Comparison of ENCODE assay signal across 20 cellular contexts in the genomic region with DNA sequence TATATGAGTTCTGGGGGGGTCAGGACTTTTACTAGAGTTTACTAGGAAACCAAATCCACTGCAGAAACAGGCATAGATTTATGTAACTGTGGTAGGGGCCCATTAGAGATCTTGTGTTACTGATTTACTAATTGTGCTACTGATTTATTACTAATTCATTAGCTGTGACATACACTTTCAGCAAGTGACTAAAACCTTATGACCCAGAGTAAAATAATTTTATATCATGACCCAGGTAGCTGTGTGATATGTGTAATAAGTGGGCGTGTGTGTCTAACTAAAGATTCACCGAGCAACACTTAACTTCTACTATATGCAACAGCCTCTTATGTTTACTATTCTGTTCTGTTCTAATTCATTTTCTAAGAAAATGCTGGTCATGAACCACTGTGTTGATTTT.
DNase-seq lines count a peak whose midpoint lies in the region; ATAC-seq and TF ChIP-seq lines count a peak whose summit lies in the region.
"Had no signal": no experiment of that assay in that cellular context is flagged by ENCODE, and none has a peak within 500 bp of the region (broad histone marks: within the 10 kb centered on the region; RNA-seq: fewer than 3 reads in every experiment).

No MANE protein-coding gene starts in this region.

- H3K36me3 ChIP-seq in mucosa of rectum (ENCODE audit: control insufficient read depth in 2 of 2, insufficient read depth in 2 of 2, low read length in 2 of 2) (no peaks in the 10 kb centered on the region), smooth muscle cell (ENCODE audit: low read depth) (no peaks in the 10 kb centered on the region)
- H3K36me3 ChIP-seq: BE2C had no signal

- TF ChIP-seq CTCF in WTC11 (IDR thresholded peaks at IDR 0.05) (no peak), smooth muscle cell (IDR thresholded peaks at IDR 0.05; ENCODE audit: borderline replicate concordance, insufficient read depth, poor library complexity, severe bottlenecking) (no peak)

- H3K27me3 Mint-ChIP-seq in activated CD4-positive, alpha-beta memory T cell treated with anti-CD3 and anti-CD28 coated beads for 36 hours: no peaks in the 10 kb centered on the region
- H3K27me3 Mint-ChIP-seq in activated CD4-positive, alpha-beta memory T cell treated with anti-CD3 and anti-CD28 coated beads, Interleukin-2, amount 10 ng/mL, durations not matched to agents 7 days and 5 days: no peaks in the 10 kb centered on the region
- no peaks in the 10 kb centered on the region for H3K27me3 Mint-ChIP-seq in WTC11 (ENCODE audit: low read depth)
- H3K27me3 Mint-ChIP-seq: CD4-positive, alpha-beta memory T cell had no signal

- intact Hi-C loops in activated CD4-positive, alpha-beta memory T cell treated with anti-CD3 and anti-CD28 coated beads for 36 hours (cut with micrococcal nuclease): no loop called here

- H3K79me2 ChIP-seq in smooth muscle cell (ENCODE audit: low read depth): no peaks in the 10 kb centered on the region

- H3K9me3 ChIP-seq in mucosa of rectum (ENCODE audit: control insufficient read depth in 2 of 2, low read length in 2 of 2) (no peaks in the 10 kb centered on the region), smooth muscle cell (replicated peaks; ENCODE audit: low read depth) (no peaks in the 10 kb centered on the region)
- H3K9me3 ChIP-seq: BE2C had no signal

- no peak for ATAC-seq in WTC11
- peak; percentile 35 for ATAC-seq in stimulated activated effector memory CD8-positive, alpha-beta T cell treated with anti-CD3 and anti-CD28 coated beads, Interleukin-12 subunit alpha, Interleukin-12 subunit beta, amount 100 ng/mL, for 72 hours
- no peak for ATAC-seq in GM18867 (IDR thresholded peaks at IDR 0.05; ENCODE audit: unreplicated experiment)

- H3K27ac ChIP-seq in mucosa of rectum (ENCODE audit: low read depth in 2 of 2, low read length in 2 of 2) (peak overlapping the region; percentile 94 to 96), smooth muscle cell (ENCODE audit: low read depth) (no peak overlapping the region)

- peak overlapping the region; percentile 36 for H3K27ac Mint-ChIP-seq in activated CD4-positive, alpha-beta memory T cell treated with anti-CD3 and anti-CD28 coated beads for 36 hours
- no peak overlapping the region for H3K27ac Mint-ChIP-seq in activated CD4-positive, alpha-beta memory T cell treated with anti-CD3 and anti-CD28 coated beads, Interleukin-2, amount 10 ng/mL, durations not matched to agents 7 days and 5 days
- peak overlapping the region; percentile 81; the same call in 1 of the 2 replicates for H3K27ac Mint-ChIP-seq in WTC11
- H3K27ac Mint-ChIP-seq in stimulated activated effector memory CD8-positive, alpha-beta T cell treated with anti-CD3 and anti-CD28 coated beads, Interleukin-12 subunit alpha, Interleukin-12 subunit beta, amount 100 ng/mL, for 72 hours: peak overlapping the region; percentile 62

- H3K4me3 ChIP-seq in mucosa of rectum (ENCODE audit: low read length in 2 of 2): peak overlapping the region; percentile 1 to 17
- H3K4me3 ChIP-seq in smooth muscle cell: no peak overlapping the region

- H3K4me1 ChIP-seq in mucosa of rectum (ENCODE audit: control insufficient read depth in 2 of 2, insufficient read depth in 2 of 2, low read length in 2 of 2): peaks cover 38 to 65% of the 10 kb centered on the region in 2 donors
- no peaks in the 10 kb centered on the region for H3K4me1 ChIP-seq in smooth muscle cell (ENCODE audit: low read depth)
- H3K4me1 ChIP-seq: BE2C had no signal

- H3K9ac ChIP-seq in mucosa of rectum (ENCODE audit: low read depth in 1 of 2, low read length in 2 of 2): peak overlapping the region; percentile 28 to 53
- H3K9ac ChIP-seq in smooth muscle cell (ENCODE audit: low read depth): no peak overlapping the region

- no peaks in the 10 kb centered on the region for H4K20me1 ChIP-seq in smooth muscle cell (ENCODE audit: low read depth)

- no peaks in the 10 kb centered on the region for H3K36me3 Mint-ChIP-seq in activated CD4-positive, alpha-beta memory T cell treated with anti-CD3 and anti-CD28 coated beads for 36 hours
- peaks cover 46% of the 10 kb centered on the region for H3K36me3 Mint-ChIP-seq in activated CD4-positive, alpha-beta memory T cell treated with anti-CD3 and anti-CD28 coated beads, Interleukin-2, amount 10 ng/mL, durations not matched to agents 7 days and 5 days (ENCODE audit: low read depth)
- H3K36me3 Mint-ChIP-seq in WTC11: peaks cover 8% of the 10 kb centered on the region
- H3K36me3 Mint-ChIP-seq in stimulated activated effector memory CD8-positive, alpha-beta T cell treated with anti-CD3 and anti-CD28 coated beads, Interleukin-12 subunit alpha, Interleukin-12 subunit beta, amount 100 ng/mL, for 72 hours: peaks cover 21% of the 10 kb centered on the region

- no peaks in the 10 kb centered on the region for H3K27me3 ChIP-seq in mucosa of rectum (ENCODE audit: control insufficient read depth in 2 of 2, insufficient read depth in 2 of 2, low read length in 2 of 2)
- H3K27me3 ChIP-seq in smooth muscle cell (ENCODE audit: low read depth): no peaks in the 10 kb centered on the region
- H3K27me3 ChIP-seq: BE2C had no signal

- CTCF ChIA-PET in activated CD4-positive, alpha-beta memory T cell treated with anti-CD3 and anti-CD28 coated beads for 36 hours (lab: Charles Lee): no interaction called here
- CTCF ChIA-PET in activated CD4-positive, alpha-beta memory T cell treated with anti-CD3 and anti-CD28 coated beads, Interleukin-2, amount 10 ng/mL, durations not matched to agents 7 days and 5 days (lab: Charles Lee): no interaction called here
- CTCF ChIA-PET in WTC11 (lab: Charles Lee): no interaction called here

- H3K4me3 Mint-ChIP-seq in activated CD4-positive, alpha-beta memory T cell treated with anti-CD3 and anti-CD28 coated beads for 36 hours: no peak overlapping the region
- no peak overlapping the region for H3K4me3 Mint-ChIP-seq in activated CD4-positive, alpha-beta memory T cell treated with anti-CD3 and anti-CD28 coated beads, Interleukin-2, amount 10 ng/mL, durations not matched to agents 7 days and 5 days
- H3K4me3 Mint-ChIP-seq in WTC11: no peak overlapping the region
- H3K4me3 Mint-ChIP-seq in stimulated activated effector memory CD8-positive, alpha-beta T cell treated with anti-CD3 and anti-CD28 coated beads, Interleukin-12 subunit alpha, Interleukin-12 subunit beta, amount 100 ng/mL, for 72 hours: no peak overlapping the region

- no peaks in the 10 kb centered on the region for H3K9me3 Mint-ChIP-seq in activated CD4-positive, alpha-beta memory T cell treated with anti-CD3 and anti-CD28 coated beads for 36 hours
- H3K9me3 Mint-ChIP-seq in activated CD4-positive, alpha-beta memory T cell treated with anti-CD3 and anti-CD28 coated beads, Interleukin-2, amount 10 ng/mL, durations not matched to agents 7 days and 5 days: no peaks in the 10 kb centered on the region
- peaks cover 9% of the 10 kb centered on the region for H3K9me3 Mint-ChIP-seq in WTC11
- H3K9me3 Mint-ChIP-seq in stimulated activated effector memory CD8-positive, alpha-beta T cell treated with anti-CD3 and anti-CD28 coated beads, Interleukin-12 subunit alpha, Interleukin-12 subunit beta, amount 100 ng/mL, for 72 hours: peaks cover 4% of the 10 kb centered on the region

- no peak for DNase-seq in activated CD4-positive, alpha-beta memory T cell treated with anti-CD3 and anti-CD28 coated beads for 36 hours
- DNase-seq in activated CD4-positive, alpha-beta memory T cell treated with anti-CD3 and anti-CD28 coated beads, Interleukin-2, amount 10 ng/mL, durations not matched to agents 7 days and 5 days: no peak
- DNase-seq in WTC11 (ENCODE audit: low spot score): no peak
- no peak for DNase-seq in stimulated activated effector memory CD8-positive, alpha-beta T cell treated with anti-CD3 and anti-CD28 coated beads, Interleukin-12 subunit alpha, Interleukin-12 subunit beta, amount 100 ng/mL, for 72 hours (ENCODE audit: low spot score in 2 of 2)
- no peak for DNase-seq in smooth muscle cell (lab: John Stamatoyannopoulos, UW; ENCODE audit: unreplicated experiment)
- DNase-seq in GDM1 (lab: John Stamatoyannopoulos, UW): no peak
- DNase-seq: 8988T; BE2C; CD4-positive, alpha-beta memory T cell; DMS79 treated with DMSO at 0.1 percent for 48 hours; HCEC 1CT; KBM-7; MV-4-11; NCI-H1417; NCI-H187 treated with DMSO at 0.1 percent for 48 hours; NCI-H446; OCI-M1; RPMI8226 had no signal

- peaks cover 78% of the 10 kb centered on the region for H3K4me1 Mint-ChIP-seq in activated CD4-positive, alpha-beta memory T cell treated with anti-CD3 and anti-CD28 coated beads for 36 hours (ENCODE audit: low read depth)
- H3K4me1 Mint-ChIP-seq in activated CD4-positive, alpha-beta memory T cell treated with anti-CD3 and anti-CD28 coated beads, Interleukin-2, amount 10 ng/mL, durations not matched to agents 7 days and 5 days: peaks cover 50% of the 10 kb centered on the region
- H3K4me1 Mint-ChIP-seq in WTC11: peaks cover 68% of the 10 kb centered on the region
- H3K4me1 Mint-ChIP-seq in stimulated activated effector memory CD8-positive, alpha-beta T cell treated with anti-CD3 and anti-CD28 coated beads, Interleukin-12 subunit alpha, Interleukin-12 subunit beta, amount 100 ng/mL, for 72 hours: peaks cover 67% of the 10 kb centered on the region

- POLR2A ChIA-PET in activated CD4-positive, alpha-beta memory T cell treated with anti-CD3 and anti-CD28 coated beads for 36 hours (lab: Charles Lee): no interaction called here
- POLR2A ChIA-PET in activated CD4-positive, alpha-beta memory T cell treated with anti-CD3 and anti-CD28 coated beads, Interleukin-2, amount 10 ng/mL, durations not matched to agents 7 days and 5 days (lab: Charles Lee): no interaction called here
- POLR2A ChIA-PET in WTC11 (lab: Charles Lee): no interaction called here

- no peaks in the 10 kb centered on the region for H3F3A ChIP-seq in smooth muscle cell (ENCODE audit: low read depth)

- no peak overlapping the region for H2AFZ ChIP-seq in smooth muscle cell (ENCODE audit: low read depth)

- 94% methylated on average over 2 of the region's 2 CpGs for WGBS in smooth muscle cell (ENCODE audit: low lambda C conversion rate)

- H3K4me2 ChIP-seq in smooth muscle cell: no peak overlapping the region

TF ChIP-seq in WTC11, 78 proteins besides CTCF, POLR2A, EP300 and RAD21:
- TF ChIP-seq NFATC4 (CRISPR knock-in tag; IDR thresholded peaks at IDR 0.05) (no peak), ZNF416 (CRISPR knock-in tag; IDR thresholded peaks at IDR 0.05) (no peak)
- TF ChIP-seq, protein P1, sequence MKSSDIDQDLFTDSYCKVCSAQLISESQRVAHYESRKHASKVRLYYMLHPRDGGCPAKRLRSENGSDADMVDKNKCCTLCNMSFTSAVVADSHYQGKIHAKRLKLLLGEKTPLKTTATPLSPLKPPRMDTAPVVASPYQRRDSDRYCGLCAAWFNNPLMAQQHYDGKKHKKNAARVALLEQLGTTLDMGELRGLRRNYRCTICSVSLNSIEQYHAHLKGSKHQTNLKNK (CRISPR knock-in tag; IDR thresholded peaks at IDR 0.05): no peak
